Comparison of ENCODE assay signal across 8 cellular contexts in genomic region chr3:12810963-12811362, GRCh38.
A peak's percentile ranks its signal among the peaks of the same experiment; 100 is the strongest.
DNase-seq lines count a peak whose midpoint lies in the region; ATAC-seq and TF ChIP-seq lines count a peak whose summit lies in the region.

No MANE protein-coding gene starts in this region.

- H3K36me3 Mint-ChIP-seq in activated naive CD4-positive, alpha-beta T cell treated with anti-CD3 and anti-CD28 coated beads, Interleukin-2, amount 50 U/mL, for 24 hours = peaks cover 1% of the 10 kb centered on the region

- H3K9me3 ChIP-seq in SK-N-MC (ENCODE audit: low read depth, low read length) = no peaks in the 10 kb centered on the region
- H3K9me3 ChIP-seq in iPS-18a (ENCODE audit: control insufficient read depth, low read depth, low read length) = no peaks in the 10 kb centered on the region
- H3K9me3 ChIP-seq in subcutaneous abdominal adipose tissue (ENCODE audit: control insufficient read depth in 5 of 5, low read length in 5 of 5) = no peaks in the 10 kb centered on the region
- H3K9me3 ChIP-seq in WERI-Rb-1 (ENCODE audit: severe bottlenecking) = no peaks in the 10 kb centered on the region

- H3K4me1 Mint-ChIP-seq in activated naive CD4-positive, alpha-beta T cell treated with anti-CD3 and anti-CD28 coated beads, Interleukin-2, amount 50 U/mL, for 24 hours = peaks cover 12% of the 10 kb centered on the region

- H3K36me3 ChIP-seq in SK-N-MC (ENCODE audit: insufficient read depth, low read length) = no peaks in the 10 kb centered on the region
- peaks cover 3% of the 10 kb centered on the region for H3K36me3 ChIP-seq in iPS-18a (ENCODE audit: control insufficient read depth, low read depth, low read length)
- peaks cover 0 to 13% (median 3%) of the 10 kb centered on the region in 5 donors for H3K36me3 ChIP-seq in subcutaneous abdominal adipose tissue (ENCODE audit: control insufficient read depth in 5 of 5, insufficient read depth in 5 of 5, low read length in 5 of 5)
- peaks cover 21% of the 10 kb centered on the region for H3K36me3 ChIP-seq in WERI-Rb-1

- H3K4me3 Mint-ChIP-seq in activated naive CD4-positive, alpha-beta T cell treated with anti-CD3 and anti-CD28 coated beads, Interleukin-2, amount 50 U/mL, for 24 hours = peak overlapping the region; percentile 75

- no peak for TF ChIP-seq CTCF in WERI-Rb-1 (IDR thresholded peaks at IDR 0.05; ENCODE audit: low read depth, low read length)

- H3K27me3 ChIP-seq in iPS-18a (ENCODE audit: control insufficient read depth, insufficient read depth, low read length) (no peaks in the 10 kb centered on the region), subcutaneous abdominal adipose tissue (ENCODE audit: control insufficient read depth in 5 of 5, insufficient read depth in 4 of 5, low read length in 5 of 5) (no peaks in the 10 kb centered on the region), WERI-Rb-1 (ENCODE audit: insufficient read depth, low read depth, severe bottlenecking) (no peaks in the 10 kb centered on the region)

- H3K27me3 Mint-ChIP-seq in activated naive CD4-positive, alpha-beta T cell treated with anti-CD3 and anti-CD28 coated beads, Interleukin-2, amount 50 U/mL, for 24 hours = no peaks in the 10 kb centered on the region

- peak overlapping the region; percentile 21 for H3K27ac Mint-ChIP-seq in activated naive CD4-positive, alpha-beta T cell treated with anti-CD3 and anti-CD28 coated beads, Interleukin-2, amount 50 U/mL, for 24 hours

- ATAC-seq in HG03469 (IDR thresholded peaks at IDR 0.05; ENCODE audit: unreplicated experiment) = no peak
- no peak for ATAC-seq in GM21381 (IDR thresholded peaks at IDR 0.05; ENCODE audit: unreplicated experiment)

- no peak overlapping the region for H3K9ac ChIP-seq in SK-N-MC (ENCODE audit: insufficient read length)
- no peak overlapping the region for H3K9ac ChIP-seq in iPS-18a (ENCODE audit: low read length)
- H3K9ac ChIP-seq in subcutaneous abdominal adipose tissue (ENCODE audit: low read length in 5 of 5) = peak overlapping the region in 2 of 5 donors; percentile 0 to 8

- H3K4me1 ChIP-seq in iPS-18a (ENCODE audit: control insufficient read depth, low read depth, low read length) (peaks cover 5% of the 10 kb centered on the region), subcutaneous abdominal adipose tissue (ENCODE audit: control insufficient read depth in 5 of 5, insufficient read depth in 5 of 5, low read length in 5 of 5) (peaks cover 0 to 15% (median 13%) of the 10 kb centered on the region in 5 donors)

- no peak for DNase-seq in activated naive CD4-positive, alpha-beta T cell (lab: John Stamatoyannopoulos, UW)
- DNase-seq in SK-N-MC (ENCODE audit: low read depth, low spot score) (no peak), WERI-Rb-1 (no peak)

- H3K4me3 ChIP-seq in SK-N-MC (peak overlapping the region; percentile 72), iPS-18a (ENCODE audit: low read length) (peak overlapping the region; percentile 31), subcutaneous abdominal adipose tissue (ENCODE audit: low read depth in 1 of 5, low read length in 5 of 5) (peak overlapping the region in 1 of 5 donors; percentile 73), WERI-Rb-1 (ENCODE audit: low read depth, low read length) (no peak overlapping the region)

- no peaks in the 10 kb centered on the region for H3K9me3 Mint-ChIP-seq in activated naive CD4-positive, alpha-beta T cell treated with anti-CD3 and anti-CD28 coated beads, Interleukin-2, amount 50 U/mL, for 24 hours

- H3K27ac ChIP-seq in SK-N-MC (no peak overlapping the region), iPS-18a (ENCODE audit: low read length) (no peak overlapping the region), subcutaneous abdominal adipose tissue (ENCODE audit: low read depth, low read length) (peak overlapping the region; percentile 16), WERI-Rb-1 (no peak overlapping the region)
